7 cellular contexts compared by ENCODE assay signal in genomic region chr7:131231381-131232220, GRCh38.
A peak's percentile ranks its signal among the peaks of the same experiment; 100 is the strongest.
DNase-seq lines count a peak whose midpoint lies in the region; ATAC-seq and TF ChIP-seq lines count a peak whose summit lies in the region.

No MANE protein-coding gene starts in this region.

- peak overlapping the region; percentile 35 for H3K27ac ChIP-seq in urinary bladder (ENCODE audit: low read depth)

- no peak for TF ChIP-seq CTCF in cardiac fibroblast (IDR thresholded peaks at IDR 0.05; ENCODE audit: low read depth, low read length)
- TF ChIP-seq CTCF in natural killer cell (IDR thresholded peaks at IDR 0.05) = no peak

- intact Hi-C loops in natural killer cell (cut with micrococcal nuclease) = no loop called here

- no peaks in the 10 kb centered on the region for H3K9me3 Mint-ChIP-seq in natural killer cell

- H3K4me3 ChIP-seq in cardiac fibroblast (replicated peaks in 1 of 2; ENCODE audit: low read depth in 2 of 2, low read length in 2 of 2) (no peak overlapping the region), urinary bladder (ENCODE audit: low read depth, low read length) (no peak overlapping the region)

- DNase-seq in UCSD-AML1 (lab: John Stamatoyannopoulos, UW; ENCODE audit: unreplicated experiment) (peak; percentile 51), cardiac fibroblast (ENCODE audit: low read depth in 2 of 2) (peak; percentile 70 to 84), natural killer cell (peak; percentile 49), HuH-7 (ENCODE audit: low spot score) (no peak)

- peaks cover 32 to 35% of the 10 kb centered on the region in 2 donors for H3K4me1 Mint-ChIP-seq in natural killer cell

- peak overlapping the region; percentile 82 for H3K4me3 Mint-ChIP-seq in natural killer cell

- peak overlapping the region; percentile 88 for H3K27ac Mint-ChIP-seq in natural killer cell

- no peaks in the 10 kb centered on the region for H3K36me3 ChIP-seq in urinary bladder (ENCODE audit: insufficient read depth)

- no peaks in the 10 kb centered on the region for H3K27me3 Mint-ChIP-seq in natural killer cell (ENCODE audit: low read depth in 2 of 2)

- H3K4me1 ChIP-seq in urinary bladder (ENCODE audit: insufficient read depth) = no peaks in the 10 kb centered on the region

- H3K36me3 Mint-ChIP-seq in natural killer cell = no peaks in the 10 kb centered on the region

- 72% methylated on average over 10 of the region's 10 CpGs for WGBS in urinary bladder

- ATAC-seq in GM19351 (IDR thresholded peaks at IDR 0.05; ENCODE audit: unreplicated experiment) (peak; percentile 83), HG03378 (IDR thresholded peaks at IDR 0.05; ENCODE audit: unreplicated experiment) (peak; percentile 77), natural killer cell (peak; percentile 62 to 87 (median 73))
